Comparison of ENCODE assay signal across 9 cellular contexts in genomic region chr5:98905857-98906688, GRCh38. TPM values are rescaled to one million over a fixed set of nuclear protein-coding genes. Genes with fewer than 3 reads are reported as not detected.
DNase-seq lines count a peak whose midpoint lies in the region; ATAC-seq and TF ChIP-seq lines count a peak whose summit lies in the region.
"Had no signal": no experiment of that assay in that cellular context is flagged by ENCODE, and none has a peak within 500 bp of the region (broad histone marks: within the 10 kb centered on the region; RNA-seq: fewer than 3 reads in every experiment).

No MANE protein-coding gene starts in this region.

- intact Hi-C loops in left colon (cut with DNase I, micrococcal nuclease) = loop anchor here in 1 of 2 donors (5.0 kb wide), 1 partner anchor 126 kb away; no protein-coding TSS in a partner anchor

- DNase-seq in DMS 273 (lab: John Stamatoyannopoulos, UW; ENCODE audit: unreplicated experiment) (peak; percentile 65), DMS 273 treated with DMSO at 0.1 percent for 48 hours (lab: John Stamatoyannopoulos, UW) (no peak), NCI-H1694 (lab: John Stamatoyannopoulos, UW) (peak; percentile 8), astrocyte of the spinal cord (ENCODE audit: low read depth, low spot score) (peak; percentile 67), left colon (no peak)
- DNase-seq in stimulated activated CD4-positive, alpha-beta T cell treated with anti-CD3 and anti-CD28 coated beads, Interleukin-4, amount 100 ng/mL, for 4 hours = no peak

- ATAC-seq in GM21515 (IDR thresholded peaks at IDR 0.05; ENCODE audit: unreplicated experiment) (peak; percentile 50), left colon (peak; percentile 61), HG03354 (IDR thresholded peaks at IDR 0.05; ENCODE audit: poor library complexity, severe bottlenecking, unreplicated experiment) (no peak)

- peak; percentile 48 for TF ChIP-seq CTCF in astrocyte of the spinal cord (IDR thresholded peaks at IDR 0.05; ENCODE audit: low read depth, low read length)

- H3K4me3 ChIP-seq in astrocyte of the spinal cord (ENCODE audit: low read depth, low read length) = no peak overlapping the region
- H3K4me3 ChIP-seq: BLaER1 had no signal

- in situ Hi-C loops in astrocyte of the spinal cord (cut with HindIII; ENCODE audit: low sequenced_read_pairs) = no loop called here

RNA-seq across cellular contexts. Expression of gene CHD1, which starts 22.7 kb away (rescaled TPM):
- 10 to 100 TPM; 44.9 to 45.8 TPM for total RNA-seq in left colon

Comparison
In these comparisons a context has a peak if more than half of its experiments do, and no peak if none do; other contexts are left out.
1. DNase-seq: peak in DMS 273 (single experiment), NCI-H1694 (single experiment) and astrocyte of the spinal cord (single experiment); none in DMS 273 treated with DMSO at 0.1 percent for 48 hours (single experiment), left colon (0 of 2) and stimulated activated CD4-positive, alpha-beta T cell treated with anti-CD3 and anti-CD28 coated beads, Interleukin-4, amount 100 ng/mL, for 4 hours (0 of 2).